14 cellular contexts compared by ENCODE assay signal in the genomic region with DNA sequence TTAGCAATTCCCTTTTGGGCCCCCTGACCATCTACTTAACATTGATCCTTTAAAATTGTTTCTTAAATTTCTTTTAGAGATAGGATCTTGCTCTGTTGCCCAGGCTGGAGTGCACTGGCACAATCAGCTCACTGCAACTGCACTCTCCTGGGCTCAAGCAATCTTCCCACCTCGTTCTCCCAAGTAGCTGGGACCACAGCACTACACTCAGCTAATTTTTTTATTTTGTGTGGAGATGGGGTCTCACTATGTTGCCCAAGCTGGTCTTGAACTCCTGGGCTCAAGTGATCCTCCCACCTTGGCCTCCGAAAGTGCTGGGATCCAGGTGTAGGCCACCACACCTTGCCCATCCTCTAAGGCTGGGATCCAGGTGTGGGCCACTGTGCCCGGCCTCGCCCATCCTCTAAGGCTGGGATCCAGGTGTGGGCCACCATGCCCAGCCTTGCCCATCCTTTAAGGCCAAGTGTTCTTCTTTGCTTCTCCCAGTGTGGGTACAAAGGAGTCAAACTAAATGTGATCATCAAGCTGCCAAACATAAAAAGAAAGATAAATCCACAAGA. TPM values are rescaled to one million over a fixed set of nuclear protein-coding genes. Genes with fewer than 3 reads are reported as not detected.
A peak's percentile ranks its signal among the peaks of the same experiment; 100 is the strongest.
DNase-seq lines count a peak whose midpoint lies in the region; TF ChIP-seq lines count a peak whose summit lies in the region.
"Had no signal": no experiment of that assay in that cellular context is flagged by ENCODE, and none has a peak within 500 bp of the region (broad histone marks: within the 10 kb centered on the region; RNA-seq: fewer than 3 reads in every experiment).

No MANE protein-coding gene starts in this region.

- H3K36me3 Mint-ChIP-seq in activated naive CD4-positive, alpha-beta T cell treated with anti-CD3 and anti-CD28 coated beads, Interleukin-2, amount 10 ng/mL, durations not matched to agents 7 days and 5 days: peaks cover 6% of the 10 kb centered on the region
- H3K36me3 Mint-ChIP-seq in activated T-helper 1 cell treated with anti-CD3 and anti-CD28 coated beads, Interleukin-12 subunit alpha, Interleukin-12 subunit beta, Interleukin-2, Interleukin-4 antibody, amounts not matched to agents 30 ng/mL and 10 ng/mL and 1 ng/mL, durations not matched to agents 14 hours and 24 hours and 36 hours (ENCODE audit: low read depth): peaks cover 14% of the 10 kb centered on the region
- H3K36me3 Mint-ChIP-seq in progenitor cell of endocrine pancreas (ENCODE audit: insufficient read depth): peaks cover 4% of the 10 kb centered on the region

- peak overlapping the region; percentile 54 for H3K27ac ChIP-seq in HL-60 (replicated peaks)
- H3K27ac ChIP-seq: PC-9 had no signal

- no peak for DNase-seq in activated naive CD4-positive, alpha-beta T cell treated with anti-CD3 and anti-CD28 coated beads, Interleukin-2, amount 10 ng/mL, durations not matched to agents 7 days and 5 days
- no peak for DNase-seq in activated naive CD4-positive, alpha-beta T cell treated with anti-CD3 and anti-CD28 coated beads, Interleukin-2, amount 50 U/mL, for 16 hours
- DNase-seq in HL-60 (ENCODE audit: low read depth in 1 of 2, low spot score in 1 of 2): no peak
- DNase-seq in activated T-helper 1 cell treated with anti-CD3 and anti-CD28 coated beads, Interleukin-12 subunit alpha, Interleukin-12 subunit beta, Interleukin-2, Interleukin-4 antibody, amounts not matched to agents 30 ng/mL and 10 ng/mL and 1 ng/mL, durations not matched to agents 14 hours and 24 hours and 36 hours (ENCODE audit: low spot score): no peak
- DNase-seq in progenitor cell of endocrine pancreas (ENCODE audit: low spot score, unreplicated experiment): no peak
- no peak for DNase-seq in NCI-H524 treated with DMSO at 0.1 percent for 48 hours (lab: John Stamatoyannopoulos, UW)
- no peak for DNase-seq in DMS53 treated with DMSO at 0.1 percent for 48 hours (lab: John Stamatoyannopoulos, UW; ENCODE audit: unreplicated experiment)
- DNase-seq: BE2C, DMS 273 treated with DMSO at 0.1 percent for 48 hours, HFFc6, Karpas-422, NCI-H1105 treated with DMSO at 0.1 percent for 48 hours, NCI-H187, PC-9 had no signal

- CTCF ChIA-PET in activated naive CD4-positive, alpha-beta T cell treated with anti-CD3 and anti-CD28 coated beads, Interleukin-2, amount 10 ng/mL, durations not matched to agents 7 days and 5 days (lab: Charles Lee): interaction anchor here (1.4 to 1.5 kb wide), 2 partner anchors 8 to 12 kb away, joined by 4 to 5 read pairs; no protein-coding TSS in a partner anchor

- no peaks in the 10 kb centered on the region for H3K27me3 ChIP-seq in HL-60 (ENCODE audit: insufficient read depth, poor library complexity, severe bottlenecking)
- H3K27me3 ChIP-seq: BE2C had no signal

- intact Hi-C loops in activated T-helper 1 cell treated with anti-CD3 and anti-CD28 coated beads, Interleukin-12 subunit alpha, Interleukin-12 subunit beta, Interleukin-2, Interleukin-4 antibody, amounts not matched to agents 30 ng/mL and 10 ng/mL and 1 ng/mL, durations not matched to agents 14 hours and 24 hours and 36 hours (cut with micrococcal nuclease): no loop called here

- H3K27ac Mint-ChIP-seq in activated naive CD4-positive, alpha-beta T cell treated with anti-CD3 and anti-CD28 coated beads, Interleukin-2, amount 10 ng/mL, durations not matched to agents 7 days and 5 days: peak overlapping the region; percentile 91
- peak overlapping the region; percentile 84 for H3K27ac Mint-ChIP-seq in activated T-helper 1 cell treated with anti-CD3 and anti-CD28 coated beads, Interleukin-12 subunit alpha, Interleukin-12 subunit beta, Interleukin-2, Interleukin-4 antibody, amounts not matched to agents 30 ng/mL and 10 ng/mL and 1 ng/mL, durations not matched to agents 14 hours and 24 hours and 36 hours
- peak overlapping the region; percentile 34 for H3K27ac Mint-ChIP-seq in progenitor cell of endocrine pancreas

- peaks cover 4% of the 10 kb centered on the region for H3K9me3 Mint-ChIP-seq in activated naive CD4-positive, alpha-beta T cell treated with anti-CD3 and anti-CD28 coated beads, Interleukin-2, amount 10 ng/mL, durations not matched to agents 7 days and 5 days
- peaks cover 3% of the 10 kb centered on the region for H3K9me3 Mint-ChIP-seq in activated T-helper 1 cell treated with anti-CD3 and anti-CD28 coated beads, Interleukin-12 subunit alpha, Interleukin-12 subunit beta, Interleukin-2, Interleukin-4 antibody, amounts not matched to agents 30 ng/mL and 10 ng/mL and 1 ng/mL, durations not matched to agents 14 hours and 24 hours and 36 hours
- peaks cover 3% of the 10 kb centered on the region for H3K9me3 Mint-ChIP-seq in progenitor cell of endocrine pancreas (ENCODE audit: low read depth)

- H3K4me3 ChIP-seq in HL-60 (replicated peaks; ENCODE audit: insufficient read depth, low read length): no peak overlapping the region
- H3K4me3 ChIP-seq: PC-9 had no signal

- H3K4me1 Mint-ChIP-seq in activated naive CD4-positive, alpha-beta T cell treated with anti-CD3 and anti-CD28 coated beads, Interleukin-2, amount 10 ng/mL, durations not matched to agents 7 days and 5 days: peaks cover 27% of the 10 kb centered on the region
- peaks cover 37% of the 10 kb centered on the region for H3K4me1 Mint-ChIP-seq in activated T-helper 1 cell treated with anti-CD3 and anti-CD28 coated beads, Interleukin-12 subunit alpha, Interleukin-12 subunit beta, Interleukin-2, Interleukin-4 antibody, amounts not matched to agents 30 ng/mL and 10 ng/mL and 1 ng/mL, durations not matched to agents 14 hours and 24 hours and 36 hours (ENCODE audit: low read depth)
- H3K4me1 Mint-ChIP-seq in progenitor cell of endocrine pancreas (ENCODE audit: low read depth): no peaks in the 10 kb centered on the region

- no peak overlapping the region for H3K4me3 Mint-ChIP-seq in activated naive CD4-positive, alpha-beta T cell treated with anti-CD3 and anti-CD28 coated beads, Interleukin-2, amount 10 ng/mL, durations not matched to agents 7 days and 5 days
- no peak overlapping the region for H3K4me3 Mint-ChIP-seq in activated T-helper 1 cell treated with anti-CD3 and anti-CD28 coated beads, Interleukin-12 subunit alpha, Interleukin-12 subunit beta, Interleukin-2, Interleukin-4 antibody, amounts not matched to agents 30 ng/mL and 10 ng/mL and 1 ng/mL, durations not matched to agents 14 hours and 24 hours and 36 hours
- no peak overlapping the region for H3K4me3 Mint-ChIP-seq in progenitor cell of endocrine pancreas (ENCODE audit: low read depth)

- no peak for TF ChIP-seq CTCF in HL-60 (IDR thresholded peaks at IDR 0.05; ENCODE audit: insufficient read depth, low read length)
- no peak for TF ChIP-seq CTCF in progenitor cell of endocrine pancreas (IDR thresholded peaks at IDR 0.05; ENCODE audit: unreplicated experiment)

- no peaks in the 10 kb centered on the region for H3K27me3 Mint-ChIP-seq in activated naive CD4-positive, alpha-beta T cell treated with anti-CD3 and anti-CD28 coated beads, Interleukin-2, amount 10 ng/mL, durations not matched to agents 7 days and 5 days
- H3K27me3 Mint-ChIP-seq in activated T-helper 1 cell treated with anti-CD3 and anti-CD28 coated beads, Interleukin-12 subunit alpha, Interleukin-12 subunit beta, Interleukin-2, Interleukin-4 antibody, amounts not matched to agents 30 ng/mL and 10 ng/mL and 1 ng/mL, durations not matched to agents 14 hours and 24 hours and 36 hours (ENCODE audit: insufficient read depth): no peaks in the 10 kb centered on the region
- H3K27me3 Mint-ChIP-seq in progenitor cell of endocrine pancreas: peaks cover 6% of the 10 kb centered on the region

RNA-seq across cellular contexts. Expression of gene C16orf95, which starts 13.2 kb away (rescaled TPM):
- total RNA-seq in activated T-helper 1 cell treated with anti-CD3 and anti-CD28 coated beads, Interleukin-12 subunit alpha, Interleukin-12 subunit beta, Interleukin-2, Interleukin-4 antibody, amounts not matched to agents 30 ng/mL and 10 ng/mL and 1 ng/mL, durations not matched to agents 14 hours and 24 hours and 36 hours: 9.9 and 10.9 TPM in 2 replicates
- total RNA-seq in progenitor cell of endocrine pancreas: 4.7 and 5.5 TPM in 2 replicates

Comparison
In these comparisons a context has a peak if more than half of its experiments do, and no peak if none do; other contexts are left out.
1. H3K27ac Mint-ChIP-seq: peak in every context shown above with its lines; median percentile 91 in activated naive CD4-positive, alpha-beta T cell treated with anti-CD3 and anti-CD28 coated beads, Interleukin-2, amount 10 ng/mL, durations not matched to agents 7 days and 5 days; 84 in activated T-helper 1 cell treated with anti-CD3 and anti-CD28 coated beads, Interleukin-12 subunit alpha, Interleukin-12 subunit beta, Interleukin-2, Interleukin-4 antibody, amounts not matched to agents 30 ng/mL and 10 ng/mL and 1 ng/mL, durations not matched to agents 14 hours and 24 hours and 36 hours; 34 in progenitor cell of endocrine pancreas.